19 cellular contexts compared by ENCODE assay signal in genomic region chr1:7967651-7968050, GRCh38. TPM values are rescaled to one million over a fixed set of nuclear protein-coding genes. Genes with fewer than 3 reads are reported as not detected.
"Had no signal": no experiment of that assay in that cellular context is flagged by ENCODE, and none has a peak within 500 bp of the region (broad histone marks: within the 10 kb centered on the region; RNA-seq: fewer than 3 reads in every experiment).

No MANE protein-coding gene starts in this region.

- H3K9me3 Mint-ChIP-seq: activated CD4-positive, alpha-beta T cell treated with anti-CD3 and anti-CD28 coated beads, Interleukin-2, amount 10 ng/mL, durations not matched to agents 24 days and 14 days; activated T-cell treated with anti-CD3 and anti-CD28 coated beads, Interleukin-2, amount 50 U/mL, for 4 hours; dendritic cell treated with granulocyte-macrophage colony-stimulating factor and Interleukin-4, amounts not matched to agents 40 ng/mL and 50 ng/mL, for 4 days; effector memory CD8-positive, alpha-beta T cell; WTC11 had no signal

- H3K4me3 ChIP-seq: ascending aorta, breast epithelium, thoracic aorta had no signal

- ATAC-seq: activated T-cell treated with anti-CD3 and anti-CD28 coated beads, Interleukin-2, amount 50 U/mL, for 4 hours; effector memory CD8-positive, alpha-beta T cell; foreskin keratinocyte; right cardiac atrium; WTC11 had no signal

- H3K27ac Mint-ChIP-seq: progenitor cell of endocrine pancreas, WTC11 had no signal

- H3K4me1 Mint-ChIP-seq: WTC11 had no signal

- H3K27ac ChIP-seq: ascending aorta, breast epithelium, foreskin keratinocyte, thoracic aorta had no signal

- H3K27me3 Mint-ChIP-seq: activated CD4-positive, alpha-beta T cell treated with anti-CD3 and anti-CD28 coated beads, Interleukin-2, amount 10 ng/mL, durations not matched to agents 24 days and 14 days; dendritic cell treated with granulocyte-macrophage colony-stimulating factor and Interleukin-4, amounts not matched to agents 40 ng/mL and 50 ng/mL, for 4 days; effector memory CD8-positive, alpha-beta T cell; progenitor cell of endocrine pancreas had no signal

- H3K9me3 ChIP-seq: ascending aorta, breast epithelium, thoracic aorta had no signal

- H3K27me3 ChIP-seq: ascending aorta, breast epithelium, foreskin keratinocyte had no signal

- H3K4me3 Mint-ChIP-seq: activated T-cell treated with anti-CD3 and anti-CD28 coated beads, Interleukin-2, amount 50 U/mL, for 4 hours; dendritic cell treated with granulocyte-macrophage colony-stimulating factor and Interleukin-4, amounts not matched to agents 40 ng/mL and 50 ng/mL, for 4 days; WTC11 had no signal

- DNase-seq: activated CD4-positive, alpha-beta T cell treated with anti-CD3 and anti-CD28 coated beads, Interleukin-2, amount 10 ng/mL, durations not matched to agents 24 days and 14 days; activated effector memory CD4-positive, alpha-beta T cell treated with anti-CD3 and anti-CD28 coated beads, Interleukin-2, amount 50 U/mL, for 16 hours; activated T-cell treated with anti-CD3 and anti-CD28 coated beads, Interleukin-2, amount 50 U/mL, for 4 hours; effector memory CD8-positive, alpha-beta T cell; foreskin keratinocyte; glutamatergic neuron; hypothalamus; mesendoderm; right cardiac atrium; T-helper 2 cell had no signal

RNA-seq across cellular contexts. Expression of gene TNFRSF9, which starts 27.0 kb away (rescaled TPM):
- total RNA-seq: ascending aorta, cerebellum, right cardiac atrium, thoracic aorta, WTC11 had no signal
- polyA plus RNA-seq: neural cell, urinary bladder had no signal
